ENCODE assay signal across 17 cellular contexts in genomic region chr9:1233568-1233967, GRCh38.
DNase-seq lines count a peak whose midpoint lies in the region; ATAC-seq and TF ChIP-seq lines count a peak whose summit lies in the region.
"Had no signal": no experiment of that assay in that cellular context is flagged by ENCODE, and none has a peak within 500 bp of the region (broad histone marks: within the 10 kb centered on the region; RNA-seq: fewer than 3 reads in every experiment).

No MANE protein-coding gene starts in this region.

- no peak overlapping the region for H3K27ac ChIP-seq in GM23248
- H3K27ac ChIP-seq: A549; BLaER1 treated with 17β-estradiol and CSF1 and Interleukin-3, amounts not matched to agents 10 nM and 100 nM had no signal

- no peaks in the 10 kb centered on the region for H3K79me2 ChIP-seq in GM23248 (ENCODE audit: insufficient read depth)

- peak; percentile 28 for DNase-seq in GM23248
- DNase-seq in cardiac fibroblast (ENCODE audit: low read depth in 2 of 2), result peak; percentile 15 to 25
- peak; percentile 61 for DNase-seq in fibroblast of the conjunctiva (ENCODE audit: low read depth)
- DNase-seq in sciatic nerve (ENCODE audit: low spot score), result no peak
- no peak for DNase-seq in AG08396 (ENCODE audit: low spot score)
- DNase-seq in EL, result no peak
- DNase-seq: CD8-positive, alpha-beta T cell; H7; IMR-90; NCI-H1417 treated with DMSO at 0.1 percent for 48 hours; NCI-H187 treated with DMSO at 0.1 percent for 48 hours; NCI-H345; NCI-H524 treated with DMSO at 0.1 percent for 48 hours; RPMI8226 had no signal

- WGBS in GM23248 (ENCODE audit: low coverage in 1 of 2, low lambda C conversion rate in 2 of 2, missing lambda C conversion rate in 2 of 2), 2 experiments, result 6 to 11% methylated on average over 2 of the region's 2 CpGs

- H3K9me3 ChIP-seq in GM23248 (ENCODE audit: low read depth), result no peaks in the 10 kb centered on the region
- H3K9me3 ChIP-seq: A549 had no signal

- intact Hi-C loops in sciatic nerve (cut with DNase I), result no loop called here

- no peaks in the 10 kb centered on the region for H3K36me3 ChIP-seq in GM23248 (ENCODE audit: low read depth)
- H3K36me3 ChIP-seq: BLaER1 treated with 17β-estradiol and CSF1 and Interleukin-3, amounts not matched to agents 10 nM and 100 nM had no signal

- ATAC-seq in sciatic nerve (peak; percentile 66), GM19035 (IDR thresholded peaks at IDR 0.05; ENCODE audit: unreplicated experiment) (no peak)
- ATAC-seq: A549; CD8-positive, alpha-beta T cell had no signal

- peaks cover 29% of the 10 kb centered on the region for H3K4me1 ChIP-seq in GM23248 (ENCODE audit: insufficient read depth)
- H3K4me1 ChIP-seq: A549 had no signal

- H4K20me1 ChIP-seq in GM23248 (ENCODE audit: insufficient read depth), result no peaks in the 10 kb centered on the region
- H4K20me1 ChIP-seq: BLaER1 treated with 17β-estradiol and CSF1 and Interleukin-3, amounts not matched to agents 10 nM and 100 nM had no signal

- no peaks in the 10 kb centered on the region for H3K9me2 ChIP-seq in GM23248 (ENCODE audit: insufficient read depth)

- peaks cover 29% of the 10 kb centered on the region for H3F3A ChIP-seq in GM23248 (ENCODE audit: insufficient read depth)

- no peak overlapping the region for H2AFZ ChIP-seq in GM23248

- H3K4me3 ChIP-seq in GM23248, result no peak overlapping the region
- H3K4me3 ChIP-seq in cardiac fibroblast (replicated peaks in 1 of 2; ENCODE audit: low read depth in 2 of 2, low read length in 2 of 2), result no peak overlapping the region
- H3K4me3 ChIP-seq: A549; BLaER1 treated with 17β-estradiol and CSF1 and Interleukin-3, amounts not matched to agents 10 nM and 100 nM had no signal

- TF ChIP-seq CTCF in cardiac fibroblast (IDR thresholded peaks at IDR 0.05; ENCODE audit: low read depth, low read length), result no peak

- no peaks in the 10 kb centered on the region for H3K27me3 ChIP-seq in GM23248 (replicated peaks; ENCODE audit: insufficient read depth)
- H3K27me3 ChIP-seq: BLaER1 treated with 17β-estradiol and CSF1 and Interleukin-3, amounts not matched to agents 10 nM and 100 nM had no signal

- in situ Hi-C loops in GM23248 (cut with MboI), result no loop called here

- peak overlapping the region; percentile 84 for H3K4me2 ChIP-seq in GM23248 (ENCODE audit: unreplicated experiment)

- no peak overlapping the region for H3K9ac ChIP-seq in GM23248
- H3K9ac ChIP-seq: BLaER1 treated with 17β-estradiol and CSF1 and Interleukin-3, amounts not matched to agents 10 nM and 100 nM had no signal

Comparison
In these comparisons a context has a peak if more than half of its experiments do, and no peak if none do; other contexts are left out.
1. DNase-seq: peak in GM23248 (single experiment), cardiac fibroblast (2 of 2) and fibroblast of the conjunctiva (single experiment); none in sciatic nerve (single experiment), AG08396 (single experiment) and EL (single experiment).